Comparison of ENCODE assay signal across 8 cellular contexts in the genomic region with DNA sequence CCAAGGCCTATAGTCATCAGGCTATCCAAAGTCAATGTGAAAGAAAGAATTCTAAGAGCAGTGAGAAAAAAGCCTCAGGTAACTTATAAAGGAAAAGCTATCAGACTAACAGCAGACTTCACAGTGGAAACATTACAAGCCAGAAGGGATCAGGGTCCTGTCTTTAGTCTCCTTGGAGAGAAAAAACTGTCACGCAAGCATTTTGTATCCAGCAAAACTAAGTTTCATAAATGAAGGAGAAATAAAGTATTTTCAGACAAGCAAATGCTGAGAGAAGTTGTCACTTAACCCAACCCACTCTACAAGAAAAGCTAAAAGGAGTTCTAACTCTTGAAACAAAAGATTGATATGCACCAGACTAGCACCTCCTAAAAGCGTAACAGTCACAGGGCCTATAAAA. TPM values are rescaled to one million over a fixed set of nuclear protein-coding genes. Genes with fewer than 3 reads are reported as not detected.
"Had no signal": no experiment of that assay in that cellular context is flagged by ENCODE, and none has a peak within 500 bp of the region (broad histone marks: within the 10 kb centered on the region; RNA-seq: fewer than 3 reads in every experiment).

No MANE protein-coding gene starts in this region.

- H3K9me3 ChIP-seq: HAP-1 had no signal

- H3K9ac ChIP-seq: KMS-11 had no signal

- DNase-seq: GOT3, H7, HFFc6, IMR-90, KBM-7 had no signal

- H3K9me3 Mint-ChIP-seq: HFFc6 had no signal

- H3K27ac Mint-ChIP-seq: HFFc6 had no signal

- ATAC-seq: HCT116 had no signal

- H3K4me3 ChIP-seq: HAP-1 had no signal

- H3K4me3 Mint-ChIP-seq: HFFc6 had no signal

- H3K27ac ChIP-seq: KMS-11 had no signal

- H3K36me3 ChIP-seq: HAP-1 had no signal

- H3K4me2 ChIP-seq: KMS-11 had no signal

- H3K4me1 ChIP-seq: HAP-1 had no signal

RNA-seq across cellular contexts. Expression of gene TXLNB, which starts 54.6 kb away (rescaled TPM):
- total RNA-seq: H7 had no signal
